ENCODE assay signal across 8 cellular contexts in genomic region chr14:42224053-42224888, GRCh38.
DNase-seq lines count a peak whose midpoint lies in the region; ATAC-seq, FAIRE-seq and TF ChIP-seq lines count a peak whose summit lies in the region.

No MANE protein-coding gene starts in this region.

- H3K9me3 ChIP-seq in hepatocyte (ENCODE audit: low read depth): no peaks in the 10 kb centered on the region

- peak; percentile 1 for DNase-seq in H54 (ENCODE audit: insufficient read length, low spot score)
- DNase-seq in NCI-H446 (lab: John Stamatoyannopoulos, UW): peak; percentile 79 to 89
- peak in 45 of 58 donors; percentile 1 to 76 (median 27) for DNase-seq in anterior cingulate cortex (lab: John Stamatoyannopoulos, UW)
- peak; percentile 80 for DNase-seq in hepatocyte (ENCODE audit: low spot score)
- DNase-seq in skeletal muscle cell (ENCODE audit: low read depth): peak; percentile 30

- H3K27ac ChIP-seq in C4-2B (no peak overlapping the region), hepatocyte (no peak overlapping the region)

- no peaks in the 10 kb centered on the region for H4K20me1 ChIP-seq in hepatocyte (ENCODE audit: insufficient read depth, poor library complexity, severe bottlenecking)

- no peak for TF ChIP-seq POLR2A in H54 (IDR thresholded peaks at IDR 0.05; ENCODE audit: low read depth, low read length)

- H3K36me3 ChIP-seq in hepatocyte (replicated peaks; ENCODE audit: insufficient read depth, low read depth): no peaks in the 10 kb centered on the region

- H2AFZ ChIP-seq in hepatocyte: no peak overlapping the region

- peak; percentile 93 for TF ChIP-seq CTCF in C4-2B (conservative IDR thresholded peaks at IDR 0.05)
- TF ChIP-seq CTCF in hepatocyte (IDR thresholded peaks at IDR 0.05; ENCODE audit: poor library complexity): peak; percentile 92

- no peaks in the 10 kb centered on the region for H3K4me1 ChIP-seq in hepatocyte (ENCODE audit: insufficient read depth)

- no peaks in the 10 kb centered on the region for H3K9me2 ChIP-seq in hepatocyte (replicated peaks; ENCODE audit: insufficient read depth)

- peak; percentile 52 for FAIRE-seq in H54 (lab: Jason Lieb, UNC)

- no peak for ATAC-seq in GM18867 (IDR thresholded peaks at IDR 0.05; ENCODE audit: unreplicated experiment)
- ATAC-seq in GM21786 (IDR thresholded peaks at IDR 0.05; ENCODE audit: unreplicated experiment): no peak

- H3K79me2 ChIP-seq in hepatocyte: no peaks in the 10 kb centered on the region

- H3K27me3 ChIP-seq in hepatocyte: no peaks in the 10 kb centered on the region

- 78% methylated on average over 2 of the region's 2 CpGs for WGBS in hepatocyte (ENCODE audit: low lambda C conversion rate, missing lambda C conversion rate)

- no peak overlapping the region for H3K4me3 ChIP-seq in hepatocyte
- no peak overlapping the region for H3K4me3 ChIP-seq in skeletal muscle cell (ENCODE audit: low read depth, low read length)

- H3K4me2 ChIP-seq in hepatocyte: no peak overlapping the region

Comparison
In these comparisons a context has a peak if more than half of its experiments do, and no peak if none do; other contexts are left out.
1. DNase-seq: peak in every context shown above with its lines; median percentile 84 in NCI-H446; 80 in hepatocyte; 30 in skeletal muscle cell; 27 in anterior cingulate cortex; 1 in H54.